Comparison of ENCODE assay signal across 8 cellular contexts in the genomic region with DNA sequence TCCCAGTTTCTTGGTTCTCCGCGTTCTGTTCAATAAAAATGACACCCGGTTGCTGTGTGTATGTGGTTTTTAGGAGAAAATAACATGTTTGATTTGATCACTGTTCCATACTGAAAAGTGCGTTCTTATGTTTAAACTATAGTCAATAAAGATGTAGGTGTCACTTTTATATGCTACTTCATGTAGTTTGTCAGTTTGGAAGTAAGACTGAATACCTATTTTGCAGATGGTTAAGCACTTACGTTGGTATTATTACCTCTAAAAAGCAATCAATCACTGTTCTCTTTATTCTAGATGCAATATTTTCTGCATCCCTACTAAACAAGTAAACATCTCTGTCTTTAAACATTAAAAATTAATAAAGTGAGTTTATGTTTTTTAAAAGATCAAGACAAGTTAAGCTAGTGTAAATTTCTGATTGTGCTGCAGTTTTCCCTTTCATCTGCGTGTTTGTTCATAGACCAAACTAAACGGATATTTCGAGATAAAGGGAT. TPM values are rescaled to one million over a fixed set of nuclear protein-coding genes. Genes with fewer than 3 reads are reported as not detected.
DNase-seq lines count a peak whose midpoint lies in the region; ATAC-seq, FAIRE-seq and TF ChIP-seq lines count a peak whose summit lies in the region.

No MANE protein-coding gene starts in this region.

- intact Hi-C loops in gastrocnemius medialis (cut with DNase I; ENCODE audit: low total_unique reads): no loop called here
- intact Hi-C loops in posterior cingulate gyrus (cut with DNase I): loop anchor here (10.0 kb wide), 1 partner anchor 251 kb away; the partner anchor contains the start of gene EXOC6

- H3K4me3 ChIP-seq in fibroblast of mammary gland (ENCODE audit: control insufficient read depth, low read depth, low read length): peak overlapping the region; percentile 94
- peak overlapping the region; percentile 59 to 86 (median 80) for H3K4me3 ChIP-seq in gastrocnemius medialis

- H3K27me3 ChIP-seq in gastrocnemius medialis: no peaks in the 10 kb centered on the region

- ATAC-seq in gastrocnemius medialis (no peak), HG02588 (IDR thresholded peaks at IDR 0.05; ENCODE audit: unreplicated experiment) (no peak), HG02571 (IDR thresholded peaks at IDR 0.05; ENCODE audit: unreplicated experiment) (no peak)

- no peaks in the 10 kb centered on the region for H3K36me3 ChIP-seq in gastrocnemius medialis

- TF ChIP-seq POLR2A in H54 (IDR thresholded peaks at IDR 0.05; ENCODE audit: low read depth, low read length): no peak
- no peak for TF ChIP-seq POLR2A in gastrocnemius medialis (IDR thresholded peaks at IDR 0.05)

- H3K4me1 ChIP-seq in gastrocnemius medialis: peaks cover 7 to 13% of the 10 kb centered on the region in 2 donors

- H3K27ac ChIP-seq in RWPE1 (peak overlapping the region; percentile 96), gastrocnemius medialis (no peak overlapping the region)

- peak; percentile 27 for FAIRE-seq in H54 (lab: Jason Lieb, UNC)

- DNase-seq in H54 (ENCODE audit: insufficient read length, low spot score): no peak
- no peak for DNase-seq in RWPE1 (ENCODE audit: low spot score)
- DNase-seq in fibroblast of mammary gland (ENCODE audit: low read depth): no peak
- DNase-seq in gastrocnemius medialis: no peak
- DNase-seq in posterior cingulate gyrus: no peak
- DNase-seq in stimulated activated CD4-positive, alpha-beta T cell treated with anti-CD3 and anti-CD28 coated beads, Interleukin-4, amount 100 ng/mL, for 1 hour: no peak

- CTCF ChIA-PET in RWPE1 (lab: Yijun Ruan, JAX): interaction anchor here (0.6 kb wide), 1 partner anchor 19 kb away, joined by 4 read pairs; no protein-coding TSS in a partner anchor

- H3K9me3 ChIP-seq in gastrocnemius medialis: no peaks in the 10 kb centered on the region

- POLR2A ChIA-PET in RWPE1 (lab: Yijun Ruan, JAX; ENCODE audit: low non-redundant PET): interaction anchor here (0.6 kb wide), 1 partner anchor 27 kb away, joined by 3 read pairs; no protein-coding TSS in a partner anchor

- no peak for TF ChIP-seq CTCF in RWPE1 (conservative IDR thresholded peaks at IDR 0.05; ENCODE audit: low read depth)
- TF ChIP-seq CTCF in fibroblast of mammary gland (conservative IDR thresholded peaks at IDR 0.05; ENCODE audit: control insufficient read depth, insufficient read depth, low read depth, low read length): no peak
- TF ChIP-seq CTCF in gastrocnemius medialis (IDR thresholded peaks at IDR 0.05 in 4 of 5, conservative IDR thresholded peaks at IDR 0.05 in 1 of 5): no peak

- in situ Hi-C loops in gastrocnemius medialis (cut with MboI; ENCODE audit: low sequenced_read_pairs in 4 of 4): no loop called here

RNA-seq across cellular contexts. Expression of gene KIF11, which starts 0.7 kb away (rescaled TPM):
- total RNA-seq in gastrocnemius medialis: under 1 TPM; 0.05 to 0.76 (median 0.35) TPM

RNA-seq across cellular contexts. Expression of gene IDE, which starts 19.7 kb away (rescaled TPM):
- total RNA-seq in gastrocnemius medialis: 10 to 100 TPM; 41.2 to 71.0 (median 52.9) TPM
